ENCODE assay signal across 8 cellular contexts in genomic region chr4:183969596-183969995, GRCh38.
"Had no signal": no experiment of that assay in that cellular context is flagged by ENCODE, and none has a peak within 500 bp of the region (broad histone marks: within the 10 kb centered on the region; RNA-seq: fewer than 3 reads in every experiment).

No MANE protein-coding gene starts in this region.

- H2AFZ ChIP-seq: GM23248, GM23338 had no signal

- H3K9me3 ChIP-seq: HAP-1 had no signal

- DNase-seq: GM23248, GOT3, H7, H9, HCEC 1CT, HFFc6 had no signal

- H3K27ac ChIP-seq: GM23248 had no signal

- H3K4me3 ChIP-seq: GM23248, GM23338, HAP-1 had no signal

- H3K9ac ChIP-seq: GM23248 had no signal

- H3K36me3 ChIP-seq: HAP-1 had no signal

- H3K4me2 ChIP-seq: GM23338 had no signal

- H3K4me1 ChIP-seq: HAP-1 had no signal
